Comparison of ENCODE assay signal across 34 cellular contexts in genomic region chr20:9971746-9972145, GRCh38.
"Had no signal": no experiment of that assay in that cellular context is flagged by ENCODE, and none has a peak within 500 bp of the region (broad histone marks: within the 10 kb centered on the region; RNA-seq: fewer than 3 reads in every experiment).

No MANE protein-coding gene starts in this region.

- H3K27ac ChIP-seq: brain microvascular endothelial cell, cardiac muscle cell, colonic mucosa, esophagus muscularis mucosa, gastroesophageal sphincter, heart right ventricle, WERI-Rb-1 had no signal

- H3K4me3 ChIP-seq: cardiac muscle cell, colonic mucosa, esophagus muscularis mucosa, gastroesophageal sphincter, heart right ventricle had no signal

- H3K36me3 ChIP-seq: brain microvascular endothelial cell, cardiac muscle cell, colonic mucosa, esophagus muscularis mucosa, gastroesophageal sphincter, heart right ventricle, WERI-Rb-1 had no signal

- H3K27me3 ChIP-seq: cardiac muscle cell, colonic mucosa had no signal

- ATAC-seq: activated CD4-positive, CD25-positive, alpha-beta regulatory T cell treated with anti-CD3 and anti-CD28 coated beads, Interleukin-2, amount 50 U/mL, for 24 hours; activated CD8-positive, alpha-beta memory T cell treated with anti-CD3 and anti-CD28 coated beads, Interleukin-2, amount 10 ng/mL, durations not matched to agents 7 days and 5 days; activated CD8-positive, alpha-beta T cell treated with anti-CD3 and anti-CD28 coated beads, Interleukin-2, amount 10 ng/mL, durations not matched to agents 7 days and 5 days; activated T-helper 17 cell treated with anti-CD3 and anti-CD28 coated beads, Interleukin-2, amount 50 U/mL, for 72 hours; gastroesophageal sphincter; heart right ventricle; T-helper 17 cell had no signal

- DNase-seq: activated B cell treated with CpG ODN at 0.5 μM for 24 hours; activated CD4-positive, alpha-beta memory T cell treated with anti-CD3 and anti-CD28 coated beads for 36 hours; activated CD4-positive, alpha-beta T cell treated with anti-CD3 and anti-CD28 coated beads, Interleukin-2, amount 10 ng/mL, durations not matched to agents 24 days and 14 days; activated CD8-positive, alpha-beta memory T cell treated with anti-CD3 and anti-CD28 coated beads, Interleukin-2, amount 10 ng/mL, durations not matched to agents 7 days and 5 days; activated CD8-positive, alpha-beta memory T cell treated with anti-CD3 and anti-CD28 coated beads, Interleukin-2, amount 50 U/mL, for 4 hours; activated CD8-positive, alpha-beta T cell treated with anti-CD3 and anti-CD28 coated beads, Interleukin-2, amount 10 ng/mL, durations not matched to agents 7 days and 5 days; activated effector memory CD4-positive, alpha-beta T cell treated with Interleukin-2 at 50 U/mL for 16 hours; activated gamma-delta T cell treated with Interleukin-2 at 50 U/mL for 16 hours; activated naive CD4-positive, alpha-beta T cell treated with anti-CD3 and anti-CD28 coated beads, Interleukin-2, amount 50 U/mL, for 16 hours; activated naive CD4-positive, alpha-beta T cell treated with Interleukin-2 at 50 U/mL for 16 hours; activated T-cell treated with anti-CD3 and anti-CD28 coated beads, Interleukin-2, amount 50 U/mL, for 24 hours; amniotic stem cell; anterior cingulate cortex; brain microvascular endothelial cell; central memory CD4-positive, alpha-beta T cell; cerebellar nuclear complex; colonic mucosa; effector CD8-positive, alpha-beta T cell; erythroblast; foreskin melanocyte; heart right ventricle; SW 1271; T-helper 1 cell; T-helper 17 cell; T1000; WERI-Rb-1 had no signal

- FAIRE-seq: astrocyte, endometrium, endothelial cell of umbilical vein had no signal

- H3K4me1 ChIP-seq: colonic mucosa, esophagus muscularis mucosa, gastroesophageal sphincter, heart right ventricle had no signal
